Comparison of ENCODE assay signal across 9 cellular contexts in genomic region chr17:43517615-43518386, GRCh38. TPM values are rescaled to one million over a fixed set of nuclear protein-coding genes. Genes with fewer than 3 reads are reported as not detected.
DNase-seq lines count a peak whose midpoint lies in the region; ATAC-seq, FAIRE-seq and TF ChIP-seq lines count a peak whose summit lies in the region.
"Had no signal": no experiment of that assay in that cellular context is flagged by ENCODE, and none has a peak within 500 bp of the region (broad histone marks: within the 10 kb centered on the region; RNA-seq: fewer than 3 reads in every experiment).

No MANE protein-coding gene starts in this region.

- H3K4me2 ChIP-seq in GM12878 (ENCODE audit: control insufficient read depth, insufficient read depth): no peak overlapping the region
- peak overlapping the region; percentile 25 for H3K4me2 ChIP-seq in osteoblast (ENCODE audit: insufficient read depth, low read length)

- intact Hi-C loops in GM12878 (cut with micrococcal nuclease; ENCODE audit: unreplicated experiment): loop anchor here (2.0 to 5.0 kb wide), 2 partner anchors 155 to 260 kb away; partner anchors contain the start of gene DUSP3

- SMC1A ChIA-PET in GM12878 (lab: Charles Lee; ENCODE audit: uncharacterized antibody, unreplicated experiment): interaction anchor here (0.9 to 8.1 kb wide), 13 partner anchors 23 to 162 kb away, joined by 3 to 118 read pairs (median 4); partner anchors contain the start of genes DHX8 and MEOX1

- TF ChIP-seq CTCF in GM13976 (IDR thresholded peaks at IDR 0.05; ENCODE audit: borderline replicate concordance, control extremely low read depth, extremely low read depth, insufficient read depth, missing control alignments) (no peak), GM12878 (IDR thresholded peaks at IDR 0.05 in 2 of 3, conservative IDR thresholded peaks at IDR 0.05 in 1 of 3; ENCODE audit: control insufficient read depth in 2 of 3, extremely low read depth in 1 of 3, insufficient read depth in 1 of 3, low read depth in 3 of 3, low read length in 3 of 3) (no peak), osteoblast (IDR thresholded peaks at IDR 0.05; ENCODE audit: extremely low read depth, low read depth, low read length) (no peak)

- H3K9me3 ChIP-seq in GM12878 (replicated peaks; ENCODE audit: control insufficient read depth, insufficient read depth, low read length) (no peaks in the 10 kb centered on the region), osteoblast (ENCODE audit: low read depth, low read length) (no peaks in the 10 kb centered on the region)

- no peaks in the 10 kb centered on the region for H4K20me1 ChIP-seq in GM12878 (ENCODE audit: control insufficient read depth, insufficient read depth)
- peaks cover 13% of the 10 kb centered on the region for H4K20me1 ChIP-seq in osteoblast (ENCODE audit: insufficient read depth, low read length)

- CTCF ChIA-PET in HEK293T (lab: Yijun Ruan, JAX): interaction anchor here (1.1 kb wide), 1 partner anchor 156 kb away, joined by 5 read pairs; no protein-coding TSS in a partner anchor
- CTCF ChIA-PET in GM12878 (lab: Yijun Ruan, JAX): interaction anchor here (0.5 to 5.5 kb wide), 9 partner anchors 25 to 243 kb away, joined by 3 to 108 read pairs (median 4); partner anchors contain the start of gene DHX8

- TF ChIP-seq POLR2A in GM12878 (IDR thresholded peaks at IDR 0.05; ENCODE audit: low read depth, low read length): no peak

- H3K4me3 ChIP-seq in GM12878 (no peak overlapping the region), osteoblast (ENCODE audit: insufficient read depth, low read length) (no peak overlapping the region)

- in situ Hi-C loops in GM13976 (cut with MboI; ENCODE audit: low sequenced_read_pairs, unreplicated experiment): no loop called here
- in situ Hi-C loops in GM12878 (cut with MboI): no loop called here

- DNase-seq in GM13976 (ENCODE audit: low spot score) (peak; percentile 73), HEK293T (ENCODE audit: extremely low spot score) (no peak), GM12878 (ENCODE audit: low read depth, low spot score) (peak; percentile 82), osteoblast (ENCODE audit: insufficient read length, low spot score, missing footprints) (peak; percentile 89), NCI-H1436 treated with DMSO at 0.1 percent for 48 hours (lab: John Stamatoyannopoulos, UW) (no peak)
- no peak for DNase-seq in stimulated activated CD4-positive, alpha-beta T cell treated with anti-CD3 and anti-CD28 coated beads, Interleukin-1b, Interleukin-23, amount 100 ng/mL, for 48 hours
- DNase-seq: nephron progenitor cell had no signal

- no peaks in the 10 kb centered on the region for H3K27me3 ChIP-seq in GM12878 (replicated peaks in 1 of 2; ENCODE audit: control insufficient read depth in 2 of 2, insufficient read depth in 2 of 2, low read length in 1 of 2)
- H3K27me3 ChIP-seq in osteoblast (ENCODE audit: insufficient read depth, low read length): no peaks in the 10 kb centered on the region

- no peaks in the 10 kb centered on the region for H3K79me2 ChIP-seq in GM12878 (ENCODE audit: control insufficient read depth, insufficient read depth, low read length)
- no peaks in the 10 kb centered on the region for H3K79me2 ChIP-seq in osteoblast (ENCODE audit: insufficient read depth, low read length)

- peak; percentile 93 for ATAC-seq in GM12878
- ATAC-seq in HG03097 (IDR thresholded peaks at IDR 0.05; ENCODE audit: low FRiP score, unreplicated experiment): no peak
- ATAC-seq in GM21390 (IDR thresholded peaks at IDR 0.05; ENCODE audit: unreplicated experiment): no peak

- WGBS in GM12878 (ENCODE audit: insufficient coverage, insufficient replicate concordance, low lambda C conversion rate, missing lambda C conversion rate): 18% methylated on average over 8 of the region's 8 CpGs

- H3K27ac ChIP-seq in GM12878 (ENCODE audit: control insufficient read depth, insufficient read depth) (peak overlapping the region; percentile 91), osteoblast (ENCODE audit: low read depth, low read length) (peak overlapping the region; percentile 87)

- H3K36me3 ChIP-seq in GM12878 (ENCODE audit: control insufficient read depth in 2 of 2, insufficient read depth in 2 of 2, low read length in 1 of 2): peaks cover 14 to 31% of the 10 kb centered on the region in 2 experiments
- H3K36me3 ChIP-seq in osteoblast (ENCODE audit: insufficient read depth, low read length): peaks cover 57% of the 10 kb centered on the region

- FAIRE-seq in GM12878 (lab: Jason Lieb, UNC): peak; percentile 69

- no TSS peak for BruUV-seq in GM12878 (replicated peaks; lab: Mats Ljungman, UMichigan)

- H2AFZ ChIP-seq in GM12878 (ENCODE audit: control insufficient read depth, low read depth, low read length): no peak overlapping the region; the same call in 1 of the 2 replicates
- H2AFZ ChIP-seq in osteoblast (ENCODE audit: low read length): no peak overlapping the region

- TF ChIP-seq RAD21 in GM12878 (IDR thresholded peaks at IDR 0.05; ENCODE audit: insufficient read depth, low read depth, low read length): no peak

- TF ChIP-seq EP300 in GM12878 (IDR thresholded peaks at IDR 0.05; ENCODE audit: borderline replicate concordance in 1 of 2, control insufficient read depth in 1 of 2, low read depth in 2 of 2, low read length in 2 of 2): no peak

- POLR2A ChIA-PET in HEK293T (lab: Yijun Ruan, JAX): interaction anchor here (0.9 to 1.0 kb wide), 2 partner anchors 119 to 150 kb away, joined by 3 read pairs; no protein-coding TSS in a partner anchor
- POLR2A ChIA-PET in GM12878 (lab: Charles Lee): interaction anchor here (0.9 to 1.4 kb wide), 6 partner anchors 9 to 152 kb away, joined by 3 to 5 read pairs (median 4); partner anchors contain the start of gene ETV4

- H3K4me1 ChIP-seq in GM12878 (ENCODE audit: control insufficient read depth, insufficient read depth, low read length) (peaks cover 20% of the 10 kb centered on the region), osteoblast (ENCODE audit: insufficient read depth, low read length) (peaks cover 20% of the 10 kb centered on the region)

- RAD21 ChIA-PET in GM12878 (lab: Charles Lee; ENCODE audit: unreplicated experiment): interaction anchor here (0.9 to 2.9 kb wide), 11 partner anchors 23 to 156 kb away, joined by 3 to 47 read pairs (median 4); partner anchors contain the start of gene DHX8

- H3K9ac ChIP-seq in GM12878 (ENCODE audit: control insufficient read depth, insufficient read depth, low read length): no peak overlapping the region; the same call in 1 of the 2 replicates

TF ChIP-seq in GM12878, 131 proteins besides CTCF, POLR2A, EP300 and RAD21 (continues in another document):
- TF ChIP-seq YY1 (IDR thresholded peaks at IDR 0.05; ENCODE audit: low read depth, low read length): 0 out of 2 replicates have a peak, but pooled peaks have one; percentile 2
- TF ChIP-seq, protein P1, sequence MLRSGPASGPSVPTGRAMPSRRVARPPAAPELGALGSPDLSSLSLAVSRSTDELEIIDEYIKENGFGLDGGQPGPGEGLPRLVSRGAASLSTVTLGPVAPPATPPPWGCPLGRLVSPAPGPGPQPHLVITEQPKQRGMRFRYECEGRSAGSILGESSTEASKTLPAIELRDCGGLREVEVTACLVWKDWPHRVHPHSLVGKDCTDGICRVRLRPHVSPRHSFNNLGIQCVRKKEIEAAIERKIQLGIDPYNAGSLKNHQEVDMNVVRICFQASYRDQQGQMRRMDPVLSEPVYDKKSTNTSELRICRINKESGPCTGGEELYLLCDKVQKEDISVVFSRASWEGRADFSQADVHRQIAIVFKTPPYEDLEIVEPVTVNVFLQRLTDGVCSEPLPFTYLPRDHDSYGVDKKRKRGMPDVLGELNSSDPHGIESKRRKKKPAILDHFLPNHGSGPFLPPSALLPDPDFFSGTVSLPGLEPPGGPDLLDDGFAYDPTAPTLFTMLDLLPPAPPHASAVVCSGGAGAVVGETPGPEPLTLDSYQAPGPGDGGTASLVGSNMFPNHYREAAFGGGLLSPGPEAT (IDR thresholded peaks at IDR 0.05; ENCODE audit: low read depth): peak; percentile 71; the same call in 1 of the 2 replicates

RNA-seq across cellular contexts. Expression of gene ETV4, which starts 28.3 kb away (rescaled TPM):
- 4.9 and 5.0 TPM in 2 replicates for total RNA-seq in GM12878 (2013; cell fraction: nucleolus; rRNA removed)
- total RNA-seq in GM12878 (2014; rRNA removed) (1.8 and 2.3 TPM in 2 replicates), GM12878 (2014; rRNA removed; fragmentation: Illumina TruSeq; extraction: Trizol) (0.67 and 0.88 TPM in 2 replicates), GM12878 (2021) (2.2 TPM in 2 replicates), osteoblast (0.72 and 1.2 TPM in 2 replicates)
- 1.4 TPM for polyA plus RNA-seq in GM12878 (2011; ENCODE audit: low read depth)
- polyA plus RNA-seq in GM12878 (2011; rRNA removed) (7.0 and 14.5 TPM in 2 replicates), GM12878 (2014; fragmentation: Illumina TruSeq; extraction: Trizol) (0.92 and 1.3 TPM in 2 replicates), GM12878 (2014; fragmentation: Nextera tagmentation; extraction: Ambion mirVana) (under 1 TPM; 0.19 to 0.49 TPM), GM12878 (2014; rRNA removed) (1.7 and 2.4 TPM in 2 replicates), GM12878 (2016; fragmentation: Nextera tagmentation; extraction: Ambion mirVana) (1 to 10 TPM; 1.7 to 1.9 TPM)
- 17.3 and 18.0 TPM in 2 replicates for polyA plus RNA-seq in GM12878 (2011; cell fraction: cytosol; rRNA removed)
- 24.4 and 27.7 TPM in 2 replicates for polyA plus RNA-seq in GM12878 (2011; cell fraction: nucleus; rRNA removed)
- 1.1 and 2.4 TPM in 2 replicates for polyA plus RNA-seq in GM12878 (2012)
- polyA minus RNA-seq in GM12878 (2011; rRNA and poly(A)+ RNA removed): 5.2 and 11.6 TPM in 2 replicates
- polyA minus RNA-seq in GM12878 (2011; cell fraction: cytosol; rRNA and poly(A)+ RNA removed): 5.4 and 6.8 TPM in 2 replicates
- 3.3 and 4.2 TPM in 2 replicates for polyA minus RNA-seq in GM12878 (2011; cell fraction: nucleus; rRNA and poly(A)+ RNA removed)

RNA-seq across cellular contexts. Expression of gene DHX8, which starts 34.0 kb away (rescaled TPM):
- total RNA-seq in GM12878 (2013; cell fraction: nucleolus; rRNA removed): 34.6 and 38.9 TPM in 2 replicates
- total RNA-seq in GM12878 (2014; rRNA removed) (42.9 and 43.2 TPM in 2 replicates), GM12878 (2014; rRNA removed; fragmentation: Illumina TruSeq; extraction: Trizol) (32.5 and 33.1 TPM in 2 replicates), GM12878 (2021) (47.5 and 49.9 TPM in 2 replicates), osteoblast (39.2 and 42.3 TPM in 2 replicates)
- polyA plus RNA-seq in GM12878 (2011; ENCODE audit: low read depth): 10.8 TPM
- polyA plus RNA-seq in GM12878 (2011; rRNA removed) (24.5 and 30.2 TPM in 2 replicates), GM12878 (2014; fragmentation: Illumina TruSeq; extraction: Trizol) (35.6 and 38.3 TPM in 2 replicates), GM12878 (2014; fragmentation: Nextera tagmentation; extraction: Ambion mirVana) (10 to 100 TPM; 27.6 to 31.6 TPM), GM12878 (2014; rRNA removed) (29.0 and 30.9 TPM in 2 replicates), GM12878 (2016; fragmentation: Nextera tagmentation; extraction: Ambion mirVana) (10 to 100 TPM; 48.4 to 50.4 TPM)
- 29.9 and 32.6 TPM in 2 replicates for polyA plus RNA-seq in GM12878 (2011; cell fraction: cytosol; rRNA removed)
- 25.1 and 34.2 TPM in 2 replicates for polyA plus RNA-seq in GM12878 (2011; cell fraction: nucleus; rRNA removed)
- 17.1 and 18.4 TPM in 2 replicates for polyA plus RNA-seq in GM12878 (2012)
- 65.0 and 66.4 TPM in 2 replicates for polyA minus RNA-seq in GM12878 (2011; rRNA and poly(A)+ RNA removed)
- 18.6 and 21.3 TPM in 2 replicates for polyA minus RNA-seq in GM12878 (2011; cell fraction: cytosol; rRNA and poly(A)+ RNA removed)
- polyA minus RNA-seq in GM12878 (2011; cell fraction: nucleus; rRNA and poly(A)+ RNA removed): 13.7 and 25.2 TPM in 2 replicates

Comparison
In these comparisons a context has a peak if more than half of its experiments do, and no peak if none do; other contexts are left out.
1. DNase-seq: peak in GM13976 (single experiment), GM12878 (single experiment) and osteoblast (single experiment); none in HEK293T (single experiment), stimulated activated CD4-positive, alpha-beta T cell treated with anti-CD3 and anti-CD28 coated beads, Interleukin-1b, Interleukin-23, amount 100 ng/mL, for 48 hours (single experiment) and NCI-H1436 treated with DMSO at 0.1 percent for 48 hours (single experiment).